In genomic region chr22:45441158-45441557, GRCh38 we compare ENCODE assay signal across 8 cellular contexts. TPM values are rescaled to one million over a fixed set of nuclear protein-coding genes. Genes with fewer than 3 reads are reported as not detected.
DNase-seq lines count a peak whose midpoint lies in the region; ATAC-seq, FAIRE-seq and TF ChIP-seq lines count a peak whose summit lies in the region.

No MANE protein-coding gene starts in this region.

- H3K27ac ChIP-seq in psoas muscle = no peak overlapping the region

- ATAC-seq in Right ventricle myocardium superior (ENCODE audit: poor library complexity) = peak; percentile 96
- ATAC-seq in psoas muscle = peak; percentile 71 to 76 (median 74)
- ATAC-seq in HG03442 (IDR thresholded peaks at IDR 0.05; ENCODE audit: unreplicated experiment) = no peak
- no peak for ATAC-seq in GM21529 (IDR thresholded peaks at IDR 0.05; ENCODE audit: unreplicated experiment)

- H3K36me3 ChIP-seq in BE2C (no peaks in the 10 kb centered on the region), psoas muscle (ENCODE audit: insufficient read depth in 1 of 2, low read depth in 1 of 2) (no peaks in the 10 kb centered on the region)

- DNase-seq in BE2C (peak; percentile 77), GM19239 (ENCODE audit: insufficient read length, low spot score) (peak; percentile 62), NCI-H69 (lab: John Stamatoyannopoulos, UW) (peak; percentile 89), Right ventricle myocardium superior (peak; percentile 76), psoas muscle (peak; percentile 46 to 71)
- DNase-seq in activated naive CD4-positive, alpha-beta T cell treated with anti-CD3 and anti-CD28 coated beads, Interleukin-2, amount 50 U/mL, for 16 hours = peak; percentile 22

- no peak for FAIRE-seq in GM19239 (lab: Jason Lieb, UNC)

- H3K4me1 ChIP-seq in BE2C (peaks cover 2% of the 10 kb centered on the region; the same call in 1 of the 2 replicates), psoas muscle (no peaks in the 10 kb centered on the region)

- TF ChIP-seq CTCF in BE2C (IDR thresholded peaks at IDR 0.05; ENCODE audit: low read depth, low read length) (peak; percentile 90), psoas muscle (IDR thresholded peaks at IDR 0.05) (peak; percentile 67)

- H3K9me3 ChIP-seq in BE2C (no peaks in the 10 kb centered on the region), psoas muscle (no peaks in the 10 kb centered on the region)

- H3K4me3 ChIP-seq in BE2C (ENCODE audit: low read depth, low read length) (peak overlapping the region; percentile 10), psoas muscle (no peak overlapping the region)

- intact Hi-C loops in Right ventricle myocardium superior (cut with DNase I) (loop anchor here (2.0 kb wide), 1 partner anchor 112 kb away; no protein-coding TSS in a partner anchor), psoas muscle (cut with DNase I) (loop anchor here (2.0 to 5.0 kb wide), 3 partner anchors 66 to 112 kb away; no protein-coding TSS in a partner anchor)

- 32 to 40% (median 35%) methylated on average over 9 of the region's 9 CpGs for WGBS in psoas muscle, 3 donors

- H3K27me3 ChIP-seq in BE2C (no peaks in the 10 kb centered on the region), psoas muscle (ENCODE audit: insufficient read depth in 3 of 3, low read length in 2 of 3) (no peaks in the 10 kb centered on the region)

RNA-seq across cellular contexts. Expression of gene RIBC2, which starts 27.7 kb away (rescaled TPM):
- polyA plus RNA-seq in BE2C (2012; ENCODE audit: insufficient read depth, insufficient read length, low read depth) = 0.62 TPM
- total RNA-seq in Right ventricle myocardium superior (not detected), psoas muscle (not detected)
- under 1 TPM in 1 of 3 donors, not detected in 2; 0.04 TPM for polyA plus RNA-seq in psoas muscle

RNA-seq across cellular contexts. Expression of gene SMC1B, which starts 27.8 kb away (rescaled TPM):
- polyA plus RNA-seq in BE2C (2012; ENCODE audit: insufficient read depth, insufficient read length, low read depth) = not detected
- not detected for total RNA-seq in Right ventricle myocardium superior
- total RNA-seq in psoas muscle = not detected
- not detected for polyA plus RNA-seq in psoas muscle

Comparison
In these comparisons a context has a peak if more than half of its experiments do, and no peak if none do; other contexts are left out.
1. DNase-seq: peak in every context shown above with its lines; median percentile 89 in NCI-H69; 77 in BE2C; 76 in Right ventricle myocardium superior; 62 in GM19239; 58 in psoas muscle; 22 in activated naive CD4-positive, alpha-beta T cell treated with anti-CD3 and anti-CD28 coated beads, Interleukin-2, amount 50 U/mL, for 16 hours.
2. ATAC-seq: peak in Right ventricle myocardium superior (single experiment) and psoas muscle (4 of 4); none in HG03442 (single experiment) and GM21529 (single experiment).